ENCODE assay signal across 13 cellular contexts in genomic region chr1:13751985-13752384, GRCh38. TPM values are rescaled to one million over a fixed set of nuclear protein-coding genes. Genes with fewer than 3 reads are reported as not detected.
DNase-seq lines count a peak whose midpoint lies in the region; ATAC-seq, FAIRE-seq and TF ChIP-seq lines count a peak whose summit lies in the region.
"Had no signal": no experiment of that assay in that cellular context is flagged by ENCODE, and none has a peak within 500 bp of the region (broad histone marks: within the 10 kb centered on the region; RNA-seq: fewer than 3 reads in every experiment).

No MANE protein-coding gene starts in this region.

- H3K4me1 ChIP-seq in BLaER1 (peaks cover 76% of the 10 kb centered on the region), astrocyte (ENCODE audit: insufficient read depth, low read length) (peaks cover 19% of the 10 kb centered on the region)
- peaks cover 40% of the 10 kb centered on the region for H3K4me1 ChIP-seq in effector memory CD4-positive, alpha-beta T cell (ENCODE audit: control insufficient read depth, insufficient read depth, low read length, poor library complexity, severe bottlenecking)

- DNase-seq in GM12892 (ENCODE audit: insufficient read length) (no peak), astrocyte (ENCODE audit: low read depth) (no peak), naive B cell (no peak)
- no peak for DNase-seq in effector memory CD4-positive, alpha-beta T cell
- no peak for DNase-seq in activated naive CD4-positive, alpha-beta T cell treated with anti-CD3 and anti-CD28 coated beads, Interleukin-2, amount 50 U/mL, for 16 hours
- DNase-seq in stimulated activated CD8-positive, alpha-beta memory T cell treated with anti-CD3 and anti-CD28 coated beads, Interleukin-4, amount 100 ng/mL, for 48 hours = no peak
- DNase-seq: activated CD4-positive, CD25-positive, alpha-beta regulatory T cell; anterior cingulate cortex; NCI-H1048; pancreas; upper lobe of right lung had no signal

- peaks cover 72% of the 10 kb centered on the region for H3K79me2 ChIP-seq in astrocyte (ENCODE audit: insufficient read depth, low read length)

- H3K27me3 Mint-ChIP-seq in astrocyte (ENCODE audit: low read depth, unreplicated experiment) (no peaks in the 10 kb centered on the region), naive B cell (no peaks in the 10 kb centered on the region)

- no peak for TF ChIP-seq CTCF in astrocyte (IDR thresholded peaks at IDR 0.05; ENCODE audit: insufficient read depth, low read depth, low read length)

- H3K9ac ChIP-seq in BLaER1 = peak overlapping the region; percentile 93; the same call in 1 of the 2 replicates
- H3K9ac ChIP-seq in astrocyte (ENCODE audit: low read length) = peak overlapping the region; percentile 36

- no peak overlapping the region for H3K4me3 ChIP-seq in BLaER1
- H3K4me3 ChIP-seq in astrocyte (ENCODE audit: insufficient read depth, low read depth, low read length) = no peak overlapping the region
- no peak overlapping the region for H3K4me3 ChIP-seq in effector memory CD4-positive, alpha-beta T cell (ENCODE audit: insufficient read depth, low read depth, low read length, poor library complexity, severe bottlenecking)
- H3K4me3 ChIP-seq: upper lobe of right lung had no signal

- H3K9me3 ChIP-seq in BLaER1 = no peaks in the 10 kb centered on the region
- no peaks in the 10 kb centered on the region for H3K9me3 ChIP-seq in astrocyte (ENCODE audit: insufficient read depth, low read depth, low read length)
- H3K9me3 ChIP-seq in effector memory CD4-positive, alpha-beta T cell (ENCODE audit: control insufficient read depth, low read length) = no peaks in the 10 kb centered on the region
- H3K9me3 ChIP-seq: pancreas, upper lobe of right lung had no signal

- H2AFZ ChIP-seq in astrocyte (ENCODE audit: low read depth, low read length) = no peak overlapping the region

- TF ChIP-seq POLR2A in GM12892 (IDR thresholded peaks at IDR 0.05; ENCODE audit: low read depth, low read length) = no peak

- peak overlapping the region; percentile 80 for H3K4me2 ChIP-seq in BLaER1
- peak overlapping the region; percentile 89 for H3K4me2 ChIP-seq in astrocyte (ENCODE audit: low read length)

- ATAC-seq in naive B cell (ENCODE audit: low read depth in 2 of 2) (no peak), HG02610 (IDR thresholded peaks at IDR 0.05; ENCODE audit: unreplicated experiment) (no peak)
- ATAC-seq: pancreas, upper lobe of right lung had no signal

- peaks cover 43% of the 10 kb centered on the region for H3K4me1 Mint-ChIP-seq in astrocyte (ENCODE audit: low read depth, unreplicated experiment)
- H3K4me1 Mint-ChIP-seq in naive B cell = peaks cover 60 to 82% (median 68%) of the 10 kb centered on the region in 3 donors

- FAIRE-seq in GM12892 (lab: Jason Lieb, UNC) = peak; percentile 70
- FAIRE-seq in astrocyte (lab: Jason Lieb, UNC) = no peak
- FAIRE-seq: pancreas had no signal

- H3K27ac ChIP-seq in BLaER1 = no peak overlapping the region
- no peak overlapping the region for H3K27ac ChIP-seq in astrocyte (ENCODE audit: low read depth, low read length)
- H3K27ac ChIP-seq in effector memory CD4-positive, alpha-beta T cell (ENCODE audit: insufficient read depth, low read length, poor library complexity, severe bottlenecking) = no peak overlapping the region
- H3K27ac ChIP-seq: pancreas, upper lobe of right lung had no signal

- H3K36me3 Mint-ChIP-seq in astrocyte (ENCODE audit: low read depth, unreplicated experiment) (peaks cover 3% of the 10 kb centered on the region), naive B cell (peaks cover 7 to 13% of the 10 kb centered on the region in 2 donors)

- H3K36me3 ChIP-seq in BLaER1 (peaks cover 39% of the 10 kb centered on the region), astrocyte (ENCODE audit: insufficient read depth, low read length) (peaks cover 3% of the 10 kb centered on the region)
- no peaks in the 10 kb centered on the region for H3K36me3 ChIP-seq in effector memory CD4-positive, alpha-beta T cell (ENCODE audit: control insufficient read depth, insufficient read depth, low read length)
- H3K36me3 ChIP-seq: pancreas, upper lobe of right lung had no signal

- no peaks in the 10 kb centered on the region for H3K9me3 Mint-ChIP-seq in astrocyte (ENCODE audit: unreplicated experiment)
- H3K9me3 Mint-ChIP-seq in naive B cell = no peaks in the 10 kb centered on the region

- H3K4me3 Mint-ChIP-seq in astrocyte (ENCODE audit: unreplicated experiment) (no peak overlapping the region), naive B cell (peak overlapping the region in 5 of 8 donors; percentile 6 to 98 (median 28))

- H3K27me3 ChIP-seq in BLaER1 (no peaks in the 10 kb centered on the region), astrocyte (ENCODE audit: insufficient read depth, low read length) (no peaks in the 10 kb centered on the region)
- no peaks in the 10 kb centered on the region for H3K27me3 ChIP-seq in effector memory CD4-positive, alpha-beta T cell (replicated peaks; ENCODE audit: control insufficient read depth, insufficient read depth, low read length, poor library complexity, severe bottlenecking)
- H3K27me3 ChIP-seq: pancreas, upper lobe of right lung had no signal

- H4K20me1 ChIP-seq in BLaER1 (peaks cover 76% of the 10 kb centered on the region), astrocyte (ENCODE audit: insufficient read depth, low read length) (peaks cover 68% of the 10 kb centered on the region)

- no peak overlapping the region for H3K27ac Mint-ChIP-seq in astrocyte (ENCODE audit: unreplicated experiment)
- peak overlapping the region in 2 of 6 donors; percentile 42 to 71 for H3K27ac Mint-ChIP-seq in naive B cell

RNA-seq across cellular contexts. Expression of gene PRDM2, which starts 52.0 kb away (rescaled TPM):
- 34.2 TPM for polyA plus RNA-seq in GM12892 (2012; ENCODE audit: missing spikeins)
- 48.8 and 49.0 TPM in 2 replicates for total RNA-seq in astrocyte
- 10 to 100 TPM; 18.4 to 49.1 (median 35.3) TPM for polyA plus RNA-seq in naive B cell (ENCODE audit: low read depth in 6 of 6)
